9 cellular contexts compared by ENCODE assay signal in the genomic region with DNA sequence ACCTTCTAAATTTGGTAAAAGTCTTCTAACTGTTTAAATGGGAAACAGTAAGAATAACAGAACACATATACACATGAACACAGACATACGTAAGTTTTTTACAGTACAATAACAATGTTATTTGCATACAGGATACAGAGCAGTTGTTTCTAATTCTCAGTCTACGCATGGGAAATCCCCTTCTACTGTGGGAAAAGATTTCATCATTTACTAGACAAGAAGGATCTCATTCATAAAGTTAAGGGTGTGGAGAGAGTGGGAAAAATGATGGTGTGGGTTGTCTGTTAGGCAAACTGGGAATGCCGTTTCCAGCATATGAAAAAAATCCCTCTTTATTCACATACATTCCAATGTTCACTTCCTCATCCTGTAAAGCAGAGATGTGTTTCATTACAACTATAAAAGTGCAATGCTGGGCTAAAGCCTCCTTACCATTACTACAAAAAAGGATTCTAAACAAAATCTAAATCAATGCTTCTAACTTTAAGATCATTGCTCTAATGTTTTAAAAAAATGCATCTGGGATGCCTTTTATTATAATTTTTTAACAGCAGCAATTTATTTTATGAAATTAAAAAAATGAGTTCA.
DNase-seq lines count a peak whose midpoint lies in the region; ATAC-seq and TF ChIP-seq lines count a peak whose summit lies in the region.
"Had no signal": no experiment of that assay in that cellular context is flagged by ENCODE, and none has a peak within 500 bp of the region (broad histone marks: within the 10 kb centered on the region; RNA-seq: fewer than 3 reads in every experiment).

No MANE protein-coding gene starts in this region.

- H3K4me3 ChIP-seq in OCI-LY3 (ENCODE audit: low read length) = no peak overlapping the region
- H3K4me3 ChIP-seq: skin epidermis had no signal

- H3K27me3 ChIP-seq in OCI-LY3 (ENCODE audit: low read depth, low read length) = peaks cover 25% of the 10 kb centered on the region

- no peak overlapping the region for H3K9ac ChIP-seq in OCI-LY3 (ENCODE audit: low read length)

- H3K79me2 ChIP-seq in OCI-LY3 (ENCODE audit: low read length) = no peaks in the 10 kb centered on the region

- H3K4me1 ChIP-seq in OCI-LY3 (ENCODE audit: low read length) = peaks cover 7% of the 10 kb centered on the region

- no peaks in the 10 kb centered on the region for H4K20me1 ChIP-seq in OCI-LY3 (ENCODE audit: insufficient read depth, low read length)

- no peaks in the 10 kb centered on the region for H3K9me3 ChIP-seq in OCI-LY3 (ENCODE audit: insufficient read depth, low read length)

- in situ Hi-C loops in ACHN (cut with HindIII; ENCODE audit: low pct_ligation_motif_present, low pct_unique_long_range_greater_than_20kb, low sequenced_read_pairs) = no loop called here

- ATAC-seq in GM18519 (IDR thresholded peaks at IDR 0.05; ENCODE audit: low FRiP score, unreplicated experiment) = peak; percentile 94

- no peak overlapping the region for H2AFZ ChIP-seq in OCI-LY3 (ENCODE audit: low read depth, low read length)

- DNase-seq in HCEC 1CT = peak; percentile 8
- DNase-seq in kidney tubule cell (ENCODE audit: low spot score) = peak; percentile 69
- DNase-seq in NCI-H510A treated with DMSO at 0.1 percent for 48 hours (lab: John Stamatoyannopoulos, UW) = no peak
- no peak for DNase-seq in central memory CD4-positive, alpha-beta T cell
- DNase-seq in ACHN = no peak
- DNase-seq in RKO (ENCODE audit: low spot score) = no peak

- no peak for TF ChIP-seq CTCF in OCI-LY3 (IDR thresholded peaks at IDR 0.05; ENCODE audit: low read depth, low read length)

- H3K36me3 ChIP-seq in OCI-LY3 (replicated peaks; ENCODE audit: low read depth, low read length) = no peaks in the 10 kb centered on the region

- peak overlapping the region; percentile 33; the same call in 1 of the 2 replicates for H3K4me2 ChIP-seq in OCI-LY3 (ENCODE audit: low read length)

- no peak overlapping the region for H3K27ac ChIP-seq in OCI-LY3 (ENCODE audit: low read length)

Comparison
In these comparisons a context has a peak if more than half of its experiments do, and no peak if none do; other contexts are left out.
1. DNase-seq: peak in HCEC 1CT (single experiment) and kidney tubule cell (single experiment); none in NCI-H510A treated with DMSO at 0.1 percent for 48 hours (single experiment), central memory CD4-positive, alpha-beta T cell (single experiment), ACHN (single experiment) and RKO (single experiment).